In genomic region chr16:28219283-28219682, GRCh38 we compare ENCODE assay signal across 18 cellular contexts. TPM values are rescaled to one million over a fixed set of nuclear protein-coding genes. Genes with fewer than 3 reads are reported as not detected.
DNase-seq lines count a peak whose midpoint lies in the region; ATAC-seq, FAIRE-seq and TF ChIP-seq lines count a peak whose summit lies in the region.
"Had no signal": no experiment of that assay in that cellular context is flagged by ENCODE, and none has a peak within 500 bp of the region (broad histone marks: within the 10 kb centered on the region; RNA-seq: fewer than 3 reads in every experiment).

No MANE protein-coding gene starts in this region.

- H4K91ac ChIP-seq in H1 (replicated peaks; ENCODE audit: insufficient read length, low read length): no peak overlapping the region

- H2BK12ac ChIP-seq in H1 (ENCODE audit: low read depth, low read length): no peak overlapping the region

- no peak overlapping the region for H2BK15ac ChIP-seq in H1 (ENCODE audit: low read length)

- H2BK5ac ChIP-seq in H1 (ENCODE audit: low read depth, low read length): no peak overlapping the region; the same call in 1 of the 2 replicates

- ATAC-seq in HepG2: peak; percentile 50; the same call in 2 of the 3 replicates
- no peak for ATAC-seq in right lobe of liver
- ATAC-seq in GM21367 (IDR thresholded peaks at IDR 0.05; ENCODE audit: unreplicated experiment): no peak
- ATAC-seq: HCT116 had no signal

- H4K5ac ChIP-seq in H1 (ENCODE audit: insufficient read length, low read depth, low read length): no peak overlapping the region

- H2BK20ac ChIP-seq in H1 (ENCODE audit: low read length): no peak overlapping the region

- H3K56ac ChIP-seq in H1 (replicated peaks; ENCODE audit: insufficient read length, low read depth, low read length): no peak overlapping the region

- TF ChIP-seq RAD21 in HepG2 (CRISPR knock-in tag; IDR thresholded peaks at IDR 0.05) (no peak), H1 (IDR thresholded peaks at IDR 0.05 in 1 of 2, conservative IDR thresholded peaks at IDR 0.05 in 1 of 2; ENCODE audit: low read depth in 2 of 2, low read length in 2 of 2) (no peak)

- intact Hi-C loops in HepG2 (cut with micrococcal nuclease; ENCODE audit: unreplicated experiment) (loop anchor here (5.0 kb wide), 1 partner anchor 247 kb away; no protein-coding TSS in a partner anchor), right lobe of liver (cut with DNase I) (no loop called here)

- no peaks in the 10 kb centered on the region for H3K23me2 ChIP-seq in H1 (ENCODE audit: low read depth, low read length)

- H3K4me2 ChIP-seq in HepG2 (ENCODE audit: low read depth, low read length) (no peak overlapping the region; the same call in 1 of the 2 replicates), H1 (ENCODE audit: insufficient read depth in 1 of 2, low read depth in 2 of 2, low read length in 2 of 2) (no peak overlapping the region), MM.1S (ENCODE audit: low read depth, low read length) (no peak overlapping the region)

- TF ChIP-seq POLR2A in HepG2 (IDR thresholded peaks at IDR 0.05; ENCODE audit: insufficient read depth in 1 of 2, low read depth in 2 of 2, low read length in 2 of 2): no peak
- TF ChIP-seq POLR2A in right lobe of liver (IDR thresholded peaks at IDR 0.05): no peak
- TF ChIP-seq POLR2A in H1 (IDR thresholded peaks at IDR 0.05; ENCODE audit: control extremely low read depth in 1 of 2, low read depth in 2 of 2, low read length in 2 of 2): no peak

- in situ Hi-C loops in HepG2 (cut with HindIII; ENCODE audit: extremely low pct_ligation_motif_present, low pct_unique_long_range_greater_than_20kb): loop anchor here (10.0 kb wide), 1 partner anchor 244 kb away; no protein-coding TSS in a partner anchor

- H3K4me3 ChIP-seq in HepG2 (replicated peaks in 1 of 3; ENCODE audit: insufficient read depth in 1 of 3, low read depth in 2 of 3, low read length in 3 of 3) (no peak overlapping the region), right lobe of liver (no peak overlapping the region), H1 (ENCODE audit: extremely low read depth in 1 of 4, insufficient read depth in 2 of 4, low read depth in 3 of 4, low read length in 4 of 4) (no peak overlapping the region), MM.1S (ENCODE audit: low read length) (no peak overlapping the region)
- H3K4me3 ChIP-seq: SJCRH30 had no signal

- no peaks in the 10 kb centered on the region for H3K79me1 ChIP-seq in H1 (ENCODE audit: low read depth, low read length)

- no peaks in the 10 kb centered on the region for H3K9me2 ChIP-seq in MM.1S (replicated peaks; ENCODE audit: insufficient read depth, low read length)

- H3K36me3 ChIP-seq in HepG2 (replicated peaks in 1 of 2; ENCODE audit: control insufficient read depth in 1 of 2, insufficient read depth in 2 of 2, low read length in 2 of 2): no peaks in the 10 kb centered on the region
- H3K36me3 ChIP-seq in right lobe of liver: no peaks in the 10 kb centered on the region
- no peaks in the 10 kb centered on the region for H3K36me3 ChIP-seq in H1 (ENCODE audit: control insufficient read depth in 2 of 4, insufficient read depth in 4 of 4, low read length in 3 of 4)
- H3K36me3 ChIP-seq in MM.1S (replicated peaks; ENCODE audit: insufficient read depth, low read length): no peaks in the 10 kb centered on the region
- H3K36me3 ChIP-seq: SJCRH30 had no signal

- POLR2A ChIA-PET in HepG2 (lab: Yijun Ruan, JAX): no interaction called here
- POLR2A ChIA-PET in H1 (lab: Charles Lee; ENCODE audit: partially characterized antibody): no interaction called here

- no peaks in the 10 kb centered on the region; the same call in 1 of the 2 replicates for H3K4me1 ChIP-seq in HepG2 (ENCODE audit: insufficient read depth, low read length)
- H3K4me1 ChIP-seq in right lobe of liver: no peaks in the 10 kb centered on the region
- no peaks in the 10 kb centered on the region for H3K4me1 ChIP-seq in H1 (replicated peaks in 1 of 4; ENCODE audit: control insufficient read depth in 3 of 4, insufficient read depth in 4 of 4, low read length in 3 of 4)
- H3K4me1 ChIP-seq in MM.1S (ENCODE audit: low read length): no peaks in the 10 kb centered on the region
- H3K4me1 ChIP-seq: SJCRH30 had no signal

- H3K4ac ChIP-seq in H1 (replicated peaks; ENCODE audit: insufficient read length, low read depth, low read length): no peak overlapping the region

- no peaks in the 10 kb centered on the region for H3K27me3 ChIP-seq in HepG2 (ENCODE audit: control insufficient read depth in 1 of 2, insufficient read depth in 2 of 2, low read length in 2 of 2)
- H3K27me3 ChIP-seq in right lobe of liver: no peaks in the 10 kb centered on the region
- no peaks in the 10 kb centered on the region for H3K27me3 ChIP-seq in H1 (replicated peaks in 1 of 4; ENCODE audit: control insufficient read depth in 3 of 4, extremely low read depth in 1 of 4, insufficient read depth in 3 of 4, low read length in 3 of 4)
- H3K27me3 ChIP-seq in MM.1S (replicated peaks; ENCODE audit: insufficient read depth, low read length): no peaks in the 10 kb centered on the region
- H3K27me3 ChIP-seq: SJCRH30 had no signal

- WGBS in HepG2 (ENCODE audit: low lambda C conversion rate): 43% methylated on average over 5 of the region's 5 CpGs
- 56% methylated on average over 5 of the region's 5 CpGs for WGBS in right lobe of liver (ENCODE audit: insufficient coverage, low coverage, low lambda C conversion rate, missing lambda C conversion rate)
- WGBS in H1 (ENCODE audit: extremely low coverage in 1 of 2, insufficient coverage in 1 of 2, insufficient read length in 1 of 2, insufficient replicate concordance in 2 of 2, low coverage in 1 of 2, low lambda C conversion rate in 2 of 2, missing lambda C conversion rate in 1 of 2), 2 experiments: 92% methylated on average over 5 of the region's 5 CpGs; no CpG with 5 or more reads in 1 of the 2 experiments

- H2AK5ac ChIP-seq in H1 (ENCODE audit: low read depth, low read length): no peak overlapping the region

- H3K27ac ChIP-seq in HepG2 (ENCODE audit: extremely low read length, insufficient read depth, low read length) (no peak overlapping the region), right lobe of liver (no peak overlapping the region), H1 (ENCODE audit: low read depth, low read length) (no peak overlapping the region), MM.1S (ENCODE audit: low read length) (no peak overlapping the region)
- H3K27ac ChIP-seq: C4-2B, RWPE1, SJCRH30 had no signal

- H3F3A ChIP-seq in MM.1S (ENCODE audit: insufficient read depth, low read length): no peaks in the 10 kb centered on the region

- TF ChIP-seq CTCF in HepG2 (CRISPR knock-in tag; IDR thresholded peaks at IDR 0.05) (no peak), right lobe of liver (IDR thresholded peaks at IDR 0.05) (no peak), H1 (IDR thresholded peaks at IDR 0.05; ENCODE audit: control extremely low read depth in 1 of 3, insufficient read depth in 1 of 3, low read depth in 1 of 3, low read length in 3 of 3) (no peak), MM.1S (IDR thresholded peaks at IDR 0.05; ENCODE audit: low read length) (no peak)

- H4K8ac ChIP-seq in H1 (ENCODE audit: extremely low read depth, insufficient read depth, low read length): no peak overlapping the region

- no peak overlapping the region for H3K23ac ChIP-seq in H1 (ENCODE audit: insufficient read length)

- no TSS peak for BruUV-seq in HepG2 (replicated peaks; lab: Mats Ljungman, UMichigan)

- no peak overlapping the region for H3K14ac ChIP-seq in H1 (ENCODE audit: insufficient read length)

- no peaks in the 10 kb centered on the region for H3K9me3 ChIP-seq in HepG2 (ENCODE audit: low read length)
- no peaks in the 10 kb centered on the region for H3K9me3 ChIP-seq in right lobe of liver
- H3K9me3 ChIP-seq in H1 (ENCODE audit: insufficient read depth in 2 of 2, low read depth in 1 of 2, low read length in 1 of 2): no peaks in the 10 kb centered on the region
- no peaks in the 10 kb centered on the region for H3K9me3 ChIP-seq in MM.1S (replicated peaks; ENCODE audit: insufficient read depth, low read length)
- H3K9me3 ChIP-seq: SJCRH30 had no signal

- H2BK120ac ChIP-seq in H1 (replicated peaks; ENCODE audit: low read depth, low read length): no peak overlapping the region

- H4K20me1 ChIP-seq in HepG2 (ENCODE audit: insufficient read depth, low read length) (no peaks in the 10 kb centered on the region), H1 (replicated peaks in 1 of 2; ENCODE audit: control insufficient read depth in 1 of 2, insufficient read depth in 2 of 2, low read length in 2 of 2) (no peaks in the 10 kb centered on the region), MM.1S (ENCODE audit: insufficient read depth, low read length) (no peaks in the 10 kb centered on the region)

- no peak overlapping the region for H3K18ac ChIP-seq in H1 (ENCODE audit: extremely low read depth, low read length)

- H3K9ac ChIP-seq in HepG2 (ENCODE audit: insufficient read depth, low read depth, low read length): no peak overlapping the region
- H3K9ac ChIP-seq in H1 (replicated peaks in 1 of 4; ENCODE audit: extremely low read depth in 1 of 4, low read depth in 3 of 4, low read length in 3 of 4): no peak overlapping the region; a peak in 1 of 7 replicates
- no peak overlapping the region for H3K9ac ChIP-seq in MM.1S (ENCODE audit: low read length)

- CTCF ChIA-PET in HepG2 (lab: Yijun Ruan, JAX; ENCODE audit: low intra/inter-chr PET ratio, low total read pairs) (no interaction called here), H1 (lab: Charles Lee; ENCODE audit: partially characterized antibody) (interaction anchor here (1.9 kb wide), 1 partner anchor 79 kb away, joined by 9 read pairs; no protein-coding TSS in a partner anchor)

- H3K79me2 ChIP-seq in HepG2 (ENCODE audit: insufficient read depth, low read length): no peaks in the 10 kb centered on the region
- H3K79me2 ChIP-seq in H1 (ENCODE audit: control insufficient read depth in 1 of 2, insufficient read depth in 2 of 2, low read length in 2 of 2): no peaks in the 10 kb centered on the region
- H3K79me2 ChIP-seq in MM.1S (ENCODE audit: low read length): no peaks in the 10 kb centered on the region

- no peak overlapping the region for H2AFZ ChIP-seq in HepG2 (ENCODE audit: low read length)
- 0 out of 2 replicates have a peak overlapping the region, but pooled peaks have one; percentile 23 for H2AFZ ChIP-seq in H1 (ENCODE audit: low read length)
- no peak overlapping the region for H2AFZ ChIP-seq in MM.1S (ENCODE audit: low read length)

- FAIRE-seq in HepG2 (lab: Jason Lieb, UNC) (no peak), H1 (lab: Jason Lieb, UNC) (no peak), frontal cortex (lab: Jason Lieb, UNC) (no peak)

- TF ChIP-seq EP300 in HepG2 (IDR thresholded peaks at IDR 0.05; ENCODE audit: low read depth in 2 of 2, low read length in 2 of 2) (no peak), HepG2 (CRISPR knock-in tag; IDR thresholded peaks at IDR 0.05; ENCODE audit: borderline replicate concordance) (no peak), H1 (IDR thresholded peaks at IDR 0.05; ENCODE audit: borderline replicate concordance in 1 of 2, low read depth in 2 of 2, low read length in 2 of 2) (no peak)

- DNase-seq in HepG2 (ENCODE audit: low spot score) (no peak), right lobe of liver (no peak), NCI-H82 (lab: John Stamatoyannopoulos, UW) (peak; percentile 90), H1 (ENCODE audit: low read depth in 1 of 2, low spot score in 2 of 2) (no peak), MM.1S (no peak), frontal cortex (ENCODE audit: low spot score in 2 of 2) (no peak)
- no peak for DNase-seq in stimulated activated CD4-positive, alpha-beta T cell treated with anti-CD3 and anti-CD28 coated beads, Interleukin-12 subunit alpha, Interleukin-12 subunit beta, amount 100 ng/mL, for 4 hours
- DNase-seq: DMS53, KG1, NCI-H1048, NCI-H1436 treated with DMSO at 0.1 percent for 48 hours, NCI-H2081 treated with DMSO at 0.1 percent for 48 hours, OCI-M1, SJCRH30 had no signal

RNA-seq across cellular contexts. Expression of gene XPO6, which starts 7.5 kb away (rescaled TPM):
- 102 and 109 TPM in 2 replicates for total RNA-seq in HepG2 (2016; rRNA removed; fragmentation: Illumina TruSeq; extraction: Trizol)
- total RNA-seq in HepG2 (2016; cell fraction: cytosol; rRNA removed; fragmentation: Illumina TruSeq; extraction: Trizol; ENCODE audit: low read depth): 46.6 and 57.5 TPM in 2 replicates
- total RNA-seq in HepG2 (2016; cell fraction: insoluble cytoplasmic fraction; rRNA removed; fragmentation: Illumina TruSeq; extraction: Trizol): 85.8 and 109 TPM in 2 replicates
- 87.0 and 101 TPM in 2 replicates for total RNA-seq in HepG2 (2016; cell fraction: membrane; rRNA removed; fragmentation: Illumina TruSeq; extraction: Trizol)
- total RNA-seq in HepG2 (2016; cell fraction: nucleus; rRNA removed; fragmentation: Illumina TruSeq; extraction: Trizol): 104 and 150 TPM in 2 replicates
- polyA plus RNA-seq in HepG2 (2011; rRNA removed): 119 and 129 TPM in 2 replicates
- 93.9 and 123 TPM in 2 replicates for polyA plus RNA-seq in HepG2 (2011; cell fraction: cytosol; rRNA removed)
- polyA plus RNA-seq in HepG2 (2011; cell fraction: nucleus; rRNA removed): 278 and 283 TPM in 2 replicates
- 52.1 and 55.0 TPM in 2 replicates for polyA plus RNA-seq in HepG2 (2012)
- polyA plus RNA-seq in HepG2 (2016; cell fraction: cytosol; fragmentation: Illumina TruSeq; extraction: Trizol; ENCODE audit: low read depth): 19.8 and 23.6 TPM in 2 replicates
- 97.4 and 110 TPM in 2 replicates for polyA plus RNA-seq in HepG2 (2016; cell fraction: insoluble cytoplasmic fraction; fragmentation: Illumina TruSeq; extraction: Trizol; ENCODE audit: low read depth)
- 67.2 and 72.4 TPM in 2 replicates for polyA plus RNA-seq in HepG2 (2016; cell fraction: membrane; fragmentation: Illumina TruSeq; extraction: Trizol; ENCODE audit: low read depth)
- polyA plus RNA-seq in HepG2 (2016; cell fraction: nucleus; fragmentation: Illumina TruSeq; extraction: Trizol; ENCODE audit: insufficient read depth, low read depth): 153 and 165 TPM in 2 replicates
- polyA minus RNA-seq in HepG2 (2011; rRNA and poly(A)+ RNA removed; ENCODE audit: low replicate concordance): 284 and 462 TPM in 2 replicates
- 88.5 and 89.2 TPM in 2 replicates for polyA minus RNA-seq in HepG2 (2011; cell fraction: cytosol; rRNA and poly(A)+ RNA removed)
- polyA minus RNA-seq in HepG2 (2011; cell fraction: nucleus; rRNA and poly(A)+ RNA removed): 247 and 281 TPM in 2 replicates
- 10 to 100 TPM; 41.8 to 62.1 (median 51.3) TPM for total RNA-seq in right lobe of liver
- total RNA-seq in H1 (2021; fragmentation: NEBNext Ultra II Directional; extraction: Animal tissue kit (Norgen Biotek cat#: 25700)): 130 and 152 TPM in 2 replicates
- 254 and 272 TPM in 2 replicates for polyA plus RNA-seq in H1 (2011; rRNA removed)
- polyA plus RNA-seq in H1 (2011; cell fraction: cytosol; rRNA removed): 184 TPM
- 303 TPM for polyA plus RNA-seq in H1 (2011; cell fraction: nucleus; rRNA removed)
- polyA plus RNA-seq in H1 (2012, experiment 1 of 2): 103 to 118 TPM (median 109 TPM) in 4 replicates
- polyA plus RNA-seq in H1 (2012, experiment 2 of 2): 60.0 TPM
- polyA plus RNA-seq in H1 (2013, experiment 1 of 2): 57.8 TPM
- polyA plus RNA-seq in H1 (2013, experiment 2 of 2): 57.6 TPM
- polyA minus RNA-seq in H1 (2011; rRNA and poly(A)+ RNA removed): 252 and 264 TPM in 2 replicates
- 127 TPM for polyA minus RNA-seq in H1 (2011; cell fraction: cytosol; rRNA and poly(A)+ RNA removed)
- 203 TPM for polyA minus RNA-seq in H1 (2011; cell fraction: nucleus; rRNA and poly(A)+ RNA removed)
- 59.1 TPM for total RNA-seq in frontal cortex
